22 cellular contexts compared by ENCODE assay signal in the genomic region with DNA sequence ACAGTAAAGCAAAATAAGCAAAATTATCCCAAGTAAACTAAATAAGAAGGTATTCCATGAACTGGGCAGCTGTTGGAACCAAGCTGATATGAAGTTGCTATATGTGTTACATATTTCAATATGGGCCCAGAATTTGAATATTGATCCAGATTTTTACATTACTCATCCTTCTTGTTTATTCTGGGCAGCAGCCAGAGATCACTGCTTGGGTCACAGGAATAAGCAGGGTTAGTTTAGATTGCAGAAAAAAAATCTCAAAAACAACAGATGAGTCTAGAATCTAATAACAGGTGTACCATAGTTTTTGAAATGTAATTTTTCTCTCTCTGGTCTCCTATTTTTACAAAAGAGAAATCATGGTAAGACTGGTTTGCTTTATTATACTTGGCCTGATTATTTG.
A peak's percentile ranks its signal among the peaks of the same experiment; 100 is the strongest.
DNase-seq lines count a peak whose midpoint lies in the region; ATAC-seq, FAIRE-seq and TF ChIP-seq lines count a peak whose summit lies in the region.
"Had no signal": no experiment of that assay in that cellular context is flagged by ENCODE, and none has a peak within 500 bp of the region (broad histone marks: within the 10 kb centered on the region; RNA-seq: fewer than 3 reads in every experiment).

No MANE protein-coding gene starts in this region.

- H3K4me1 Mint-ChIP-seq in naive thymus-derived CD4-positive, alpha-beta T cell = no peaks in the 10 kb centered on the region
- H3K4me1 Mint-ChIP-seq: CD14-positive monocyte; CD4-positive, alpha-beta memory T cell had no signal

- intact Hi-C loops in HepG2 (cut with micrococcal nuclease; ENCODE audit: unreplicated experiment) (no loop called here), PC-9 (cut with micrococcal nuclease; ENCODE audit: unreplicated experiment) (no loop called here), pancreas (cut with DNase I) (no loop called here)
- intact Hi-C loops in naive thymus-derived CD4-positive, alpha-beta T cell (cut with micrococcal nuclease) = no loop called here

- no peaks in the 10 kb centered on the region for H3K9me3 ChIP-seq in liver (ENCODE audit: control insufficient read depth in 4 of 4, low read length in 3 of 4)
- peaks cover 10% of the 10 kb centered on the region for H3K9me3 ChIP-seq in HepG2 (ENCODE audit: low read length)
- peaks cover 55% of the 10 kb centered on the region for H3K9me3 ChIP-seq in PC-9 (ENCODE audit: insufficient read depth, low read depth)
- H3K9me3 ChIP-seq in pancreas = no peaks in the 10 kb centered on the region
- no peaks in the 10 kb centered on the region for H3K9me3 ChIP-seq in naive thymus-derived CD4-positive, alpha-beta T cell (ENCODE audit: control insufficient read depth in 2 of 3, low read length in 3 of 3)

- no peaks in the 10 kb centered on the region for H3K9me2 ChIP-seq in PC-9 (ENCODE audit: insufficient read depth)

- H3K4me3 Mint-ChIP-seq in naive thymus-derived CD4-positive, alpha-beta T cell = no peak overlapping the region
- H3K4me3 Mint-ChIP-seq: CD14-positive monocyte; CD4-positive, alpha-beta memory T cell; H9 had no signal

- H3K27ac ChIP-seq in liver (ENCODE audit: low read depth in 1 of 2, low read length in 2 of 2) = peak overlapping the region; percentile 34 to 52
- no peak overlapping the region for H3K27ac ChIP-seq in HepG2 (ENCODE audit: extremely low read length, insufficient read depth, low read length)
- peak overlapping the region; percentile 52; the same call in 1 of the 2 replicates for H3K27ac ChIP-seq in PC-9
- H3K27ac ChIP-seq in pancreas = peak overlapping the region in 2 of 4 donors; percentile 33 to 55
- no peak overlapping the region for H3K27ac ChIP-seq in naive thymus-derived CD4-positive, alpha-beta T cell (ENCODE audit: low read depth, low read length)
- H3K27ac ChIP-seq: 22Rv1, BLaER1 had no signal

- DNase-seq in HepG2 (ENCODE audit: low spot score) = no peak
- no peak for DNase-seq in PC-9
- DNase-seq in pancreas = peak in 1 of 6 donors; percentile 27
- no peak for DNase-seq in naive thymus-derived CD4-positive, alpha-beta T cell
- DNase-seq: CD4-positive, alpha-beta memory T cell; DMS 273 treated with DMSO at 0.1 percent for 48 hours; DMS53; DND-41; EL; H9; IMR-90; KBM-7 had no signal

- H2AFZ ChIP-seq in HepG2 (ENCODE audit: low read length) = no peak overlapping the region
- no peak overlapping the region for H2AFZ ChIP-seq in PC-9

- H3K9ac ChIP-seq in liver (ENCODE audit: low read depth in 1 of 2, low read length in 2 of 2) (no peak overlapping the region), HepG2 (ENCODE audit: insufficient read depth, low read depth, low read length) (no peak overlapping the region)
- H3K9ac ChIP-seq: BLaER1 had no signal

- BruUV-seq in HepG2 (replicated peaks; lab: Mats Ljungman, UMichigan) (no TSS peak), PC-9 (replicated peaks; lab: Mats Ljungman, UMichigan) (no TSS peak)

- peaks cover 0 to 9% (median 3%) of the 10 kb centered on the region in 5 donors for H3K36me3 Mint-ChIP-seq in naive thymus-derived CD4-positive, alpha-beta T cell
- H3K36me3 Mint-ChIP-seq: CD14-positive monocyte; CD4-positive, alpha-beta memory T cell had no signal

- H3K27me3 ChIP-seq in liver (ENCODE audit: control insufficient read depth in 4 of 4, insufficient read depth in 4 of 4, low read length in 3 of 4) = no peaks in the 10 kb centered on the region
- no peaks in the 10 kb centered on the region; a peak in 1 of 5 replicates for H3K27me3 ChIP-seq in HepG2 (ENCODE audit: control insufficient read depth in 1 of 2, insufficient read depth in 2 of 2, low read length in 2 of 2)
- H3K27me3 ChIP-seq in PC-9 (ENCODE audit: insufficient read depth, low read depth) = no peaks in the 10 kb centered on the region
- no peaks in the 10 kb centered on the region for H3K27me3 ChIP-seq in pancreas
- no peaks in the 10 kb centered on the region for H3K27me3 ChIP-seq in naive thymus-derived CD4-positive, alpha-beta T cell (ENCODE audit: control insufficient read depth in 2 of 2, insufficient read depth in 2 of 2, low read length in 2 of 2)
- H3K27me3 ChIP-seq: BLaER1 had no signal

- H3K36me3 ChIP-seq in liver (ENCODE audit: control insufficient read depth in 4 of 4, insufficient read depth in 3 of 4, low read depth in 1 of 4, low read length in 3 of 4) (no peaks in the 10 kb centered on the region), HepG2 (replicated peaks in 1 of 2; ENCODE audit: control insufficient read depth in 1 of 2, insufficient read depth in 2 of 2, low read length in 2 of 2) (no peaks in the 10 kb centered on the region), PC-9 (ENCODE audit: low read depth) (no peaks in the 10 kb centered on the region), pancreas (no peaks in the 10 kb centered on the region)
- no peaks in the 10 kb centered on the region for H3K36me3 ChIP-seq in naive thymus-derived CD4-positive, alpha-beta T cell (ENCODE audit: control insufficient read depth in 2 of 3, insufficient read depth in 3 of 3, low read length in 3 of 3)
- H3K36me3 ChIP-seq: BLaER1 had no signal

- peak; percentile 30 to 34 for TF ChIP-seq RAD21 in liver (IDR thresholded peaks at IDR 0.05)
- no peak for TF ChIP-seq RAD21 in HepG2 (CRISPR knock-in tag; IDR thresholded peaks at IDR 0.05)

- no peak for TF ChIP-seq EP300 in HepG2 (IDR thresholded peaks at IDR 0.05; ENCODE audit: low read depth in 2 of 2, low read length in 2 of 2)
- TF ChIP-seq EP300 in HepG2 (CRISPR knock-in tag; IDR thresholded peaks at IDR 0.05; ENCODE audit: borderline replicate concordance) = no peak

- H3K4me3 ChIP-seq in liver (ENCODE audit: low read depth in 1 of 3, low read length in 3 of 3) (no peak overlapping the region), HepG2 (replicated peaks in 1 of 3; ENCODE audit: insufficient read depth in 1 of 3, low read depth in 2 of 3, low read length in 3 of 3) (no peak overlapping the region), PC-9 (no peak overlapping the region), pancreas (no peak overlapping the region)
- H3K4me3 ChIP-seq in naive thymus-derived CD4-positive, alpha-beta T cell (ENCODE audit: low read length) = no peak overlapping the region
- H3K4me3 ChIP-seq: BLaER1, GM12878 had no signal

- peaks cover 6 to 18% (median 11%) of the 10 kb centered on the region in 4 donors for H3K4me1 ChIP-seq in liver (ENCODE audit: control insufficient read depth in 4 of 4, insufficient read depth in 4 of 4, low read length in 3 of 4)
- no peaks in the 10 kb centered on the region for H3K4me1 ChIP-seq in HepG2 (ENCODE audit: insufficient read depth, low read length)
- H3K4me1 ChIP-seq in PC-9 (replicated peaks; ENCODE audit: insufficient read depth) = peaks cover 32% of the 10 kb centered on the region
- H3K4me1 ChIP-seq in pancreas = peaks cover 0 to 11% (median 0%) of the 10 kb centered on the region in 3 donors
- no peaks in the 10 kb centered on the region for H3K4me1 ChIP-seq in naive thymus-derived CD4-positive, alpha-beta T cell (ENCODE audit: control insufficient read depth in 2 of 2, insufficient read depth in 2 of 2, low read length in 2 of 2)
- H3K4me1 ChIP-seq: BLaER1 had no signal

- peaks cover 0 to 34% (median 7%) of the 10 kb centered on the region in 11 donors for H3K9me3 Mint-ChIP-seq in naive thymus-derived CD4-positive, alpha-beta T cell

- in situ Hi-C loops in HepG2 (cut with HindIII; ENCODE audit: extremely low pct_ligation_motif_present, low pct_unique_long_range_greater_than_20kb) = no loop called here

- no peak overlapping the region for H3K27ac Mint-ChIP-seq in naive thymus-derived CD4-positive, alpha-beta T cell
- H3K27ac Mint-ChIP-seq: CD14-positive monocyte; CD4-positive, alpha-beta memory T cell; H9 had no signal

- FAIRE-seq in HepG2 (lab: Jason Lieb, UNC) = no peak
- FAIRE-seq in islet of Langerhans (lab: Jason Lieb, UNC) = peak; percentile 13
- no peak for FAIRE-seq in pancreas (lab: Jason Lieb, UNC)
- FAIRE-seq: GM12878, GM19239, H1 had no signal

- H4K20me1 ChIP-seq in HepG2 (ENCODE audit: insufficient read depth, low read length) (no peaks in the 10 kb centered on the region), PC-9 (ENCODE audit: insufficient read depth) (no peaks in the 10 kb centered on the region)
- H4K20me1 ChIP-seq: BLaER1 had no signal

- no peak for TF ChIP-seq POLR2A in HepG2 (IDR thresholded peaks at IDR 0.05; ENCODE audit: insufficient read depth in 1 of 2, low read depth in 2 of 2, low read length in 2 of 2)

- H3K79me2 ChIP-seq in HepG2 (ENCODE audit: insufficient read depth, low read length) = no peaks in the 10 kb centered on the region
- no peaks in the 10 kb centered on the region for H3K79me2 ChIP-seq in PC-9 (ENCODE audit: low read depth)

- CTCF ChIA-PET in HepG2 (lab: Yijun Ruan, JAX; ENCODE audit: low intra/inter-chr PET ratio, low total read pairs) = no interaction called here
- CTCF ChIA-PET in PC-9 (lab: Charles Lee) = interaction anchor here (0.6 kb wide), 1 partner anchor 271 kb away, joined by 3 read pairs; no protein-coding TSS in a partner anchor
- CTCF ChIA-PET in naive thymus-derived CD4-positive, alpha-beta T cell (lab: Charles Lee) = no interaction called here

- ATAC-seq in HepG2 = no peak
- ATAC-seq in pancreas = peak; percentile 51 to 71 (median 60)
- no peak for ATAC-seq in HG03159 (IDR thresholded peaks at IDR 0.05; ENCODE audit: unreplicated experiment)
- ATAC-seq in HG03378 (IDR thresholded peaks at IDR 0.05; ENCODE audit: unreplicated experiment) = no peak
- ATAC-seq in naive thymus-derived CD4-positive, alpha-beta T cell = no peak
- ATAC-seq: GM12878 had no signal

- TF ChIP-seq CTCF in liver (IDR thresholded peaks at IDR 0.05; ENCODE audit: low read depth, low read length, missing input control) = no peak
- TF ChIP-seq CTCF in HepG2 (CRISPR knock-in tag; IDR thresholded peaks at IDR 0.05) = no peak
- TF ChIP-seq CTCF in PC-9 (conservative IDR thresholded peaks at IDR 0.05) = no peak
- TF ChIP-seq CTCF in pancreas (IDR thresholded peaks at IDR 0.05) = no peak

- POLR2A ChIA-PET in HepG2 (lab: Yijun Ruan, JAX) = no interaction called here
- POLR2A ChIA-PET in PC-9 (lab: Charles Lee; ENCODE audit: unreplicated experiment) = no interaction called here
- POLR2A ChIA-PET in naive thymus-derived CD4-positive, alpha-beta T cell (lab: Charles Lee) = no interaction called here

- H3F3A ChIP-seq in PC-9 (ENCODE audit: insufficient read depth, low read depth) = peaks cover 12% of the 10 kb centered on the region

- H3K27me3 Mint-ChIP-seq in naive thymus-derived CD4-positive, alpha-beta T cell = peaks cover 0 to 15% (median 2%) of the 10 kb centered on the region in 5 donors

- no peak overlapping the region for H3K4me2 ChIP-seq in HepG2 (ENCODE audit: low read depth, low read length)
- H3K4me2 ChIP-seq in PC-9 = 0 out of 2 replicates have a peak overlapping the region, but pooled peaks have one; percentile 7
- H3K4me2 ChIP-seq: BLaER1 had no signal

TF ChIP-seq in liver, 16 proteins besides CTCF, POLR2A, EP300 and RAD21 (continues in another document):
- peak; percentile 33 for TF ChIP-seq YY1 (IDR thresholded peaks at IDR 0.05)

TF ChIP-seq in HepG2, 621 proteins besides CTCF, POLR2A, EP300 and RAD21 (continues in another document):
- TF ChIP-seq HDAC1 (CRISPR knock-in tag; IDR thresholded peaks at IDR 0.05) = no peak
- TF ChIP-seq, protein P1, sequence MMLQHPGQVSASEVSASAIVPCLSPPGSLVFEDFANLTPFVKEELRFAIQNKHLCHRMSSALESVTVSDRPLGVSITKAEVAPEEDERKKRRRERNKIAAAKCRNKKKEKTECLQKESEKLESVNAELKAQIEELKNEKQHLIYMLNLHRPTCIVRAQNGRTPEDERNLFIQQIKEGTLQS (CRISPR knock-in tag; IDR thresholded peaks at IDR 0.05) = no peak

Comparison
In these comparisons a context has a peak if more than half of its experiments do, and no peak if none do; other contexts are left out.
1. H3K27ac ChIP-seq: peak in liver (2 of 2) and PC-9 (single experiment); none in HepG2 (single experiment) and naive thymus-derived CD4-positive, alpha-beta T cell (single experiment).
2. ATAC-seq: peak in pancreas (4 of 4); none in HepG2 (single experiment), HG03159 (single experiment), HG03378 (single experiment) and naive thymus-derived CD4-positive, alpha-beta T cell (single experiment).